Comparison of ENCODE assay signal across 12 cellular contexts in genomic region chr2:234992624-234993349, GRCh38.
"Had no signal": no experiment of that assay in that cellular context is flagged by ENCODE, and none has a peak within 500 bp of the region (broad histone marks: within the 10 kb centered on the region; RNA-seq: fewer than 3 reads in every experiment).

No MANE protein-coding gene starts in this region.

- H3K9me3 ChIP-seq: ascending aorta, spleen, testis had no signal

- H3K36me3 ChIP-seq: ascending aorta, spleen had no signal

- DNase-seq: activated CD4-positive, CD25-positive, alpha-beta regulatory T cell treated with anti-CD3 and anti-CD28 coated beads, Interleukin-2, amount 50 U/mL, for 72 hours; activated naive CD4-positive, alpha-beta T cell treated with anti-CD3 and anti-CD28 coated beads for 36 hours; left ventricle myocardium superior; spleen; stimulated activated naive CD8-positive, alpha-beta T cell treated with anti-CD3 and anti-CD28 coated beads, Interleukin-15, amount 100 ng/mL, for 72 hours; T-helper 1 cell; T1000; testis had no signal

- ATAC-seq: esophagus mucosa; stimulated activated naive CD8-positive, alpha-beta T cell treated with anti-CD3 and anti-CD28 coated beads, Interleukin-15, amount 100 ng/mL, for 72 hours had no signal

- H3K27ac ChIP-seq: ascending aorta, spleen had no signal

- H3K27me3 ChIP-seq: ascending aorta, testis had no signal

- FAIRE-seq: colon, keratinocyte had no signal

- H3K4me3 ChIP-seq: ascending aorta, spleen, testis had no signal
